29 cellular contexts compared by ENCODE assay signal in the genomic region with DNA sequence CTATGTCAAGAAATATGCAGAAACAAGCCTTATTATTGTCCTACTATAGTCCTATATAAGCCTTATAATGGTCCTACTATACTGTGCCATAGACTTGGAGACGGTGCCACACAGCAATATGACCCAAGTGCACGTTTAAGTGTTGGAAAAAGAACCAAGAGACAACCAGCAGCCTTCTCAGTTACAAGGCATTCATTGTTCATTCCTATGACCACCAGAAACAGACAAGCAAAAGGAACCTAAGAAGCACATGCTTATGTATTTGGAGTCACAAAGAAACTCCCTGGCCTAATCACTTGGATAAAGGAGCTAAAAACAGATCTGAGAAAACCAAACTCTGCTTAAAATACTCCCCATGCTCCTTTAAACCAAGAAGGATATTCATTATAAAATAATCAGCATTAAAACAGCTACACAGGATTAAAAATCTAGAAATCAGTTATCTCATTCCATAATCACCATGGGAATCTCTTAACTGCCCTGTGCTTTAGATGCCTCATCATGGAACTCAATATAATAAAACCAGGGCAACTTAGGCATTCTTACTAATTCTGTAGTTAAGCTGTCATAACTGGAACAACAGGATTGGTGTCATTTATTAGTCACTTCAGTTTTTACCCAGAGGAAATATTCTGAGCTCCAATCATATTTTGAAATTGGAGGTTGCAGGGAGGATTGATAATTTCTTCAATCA. TPM values are rescaled to one million over a fixed set of nuclear protein-coding genes. Genes with fewer than 3 reads are reported as not detected.
DNase-seq lines count a peak whose midpoint lies in the region; ATAC-seq lines count a peak whose summit lies in the region.
"Had no signal": no experiment of that assay in that cellular context is flagged by ENCODE, and none has a peak within 500 bp of the region (broad histone marks: within the 10 kb centered on the region; RNA-seq: fewer than 3 reads in every experiment).

No MANE protein-coding gene starts in this region.

- DNase-seq in NCI-H69 (lab: John Stamatoyannopoulos, UW) = peak; percentile 22
- DNase-seq in foreskin melanocyte = peak; percentile 61
- DNase-seq in substantia nigra (lab: John Stamatoyannopoulos, UW) = peak in 1 of 49 donors; percentile 27
- no peak for DNase-seq in activated CD4-positive, alpha-beta T cell treated with anti-CD3 and anti-CD28 coated beads, Interleukin-2, amount 10 ng/mL, durations not matched to agents 7 days and 5 days
- no peak for DNase-seq in NCI-H524 treated with DMSO at 0.1 percent for 48 hours (lab: John Stamatoyannopoulos, UW)
- DNase-seq: activated CD4-positive, alpha-beta T cell treated with anti-CD3 and anti-CD28 coated beads for 36 hours; amygdala; DMS79 treated with DMSO at 0.1 percent for 48 hours; effector CD8-positive, alpha-beta T cell; midbrain; naive thymus-derived CD4-positive, alpha-beta T cell; NCI-H1105; NCI-H1930; NCI-H226; psoas muscle; SIG-M5; sigmoid colon; stimulated activated CD4-positive, alpha-beta T cell treated with anti-CD3 and anti-CD28 coated beads, Interleukin-4, amount 100 ng/mL, for 24 hours; SW 1271; upper lobe of left lung had no signal

- no peaks in the 10 kb centered on the region for H3K4me1 Mint-ChIP-seq in activated T-helper 17 cell treated with anti-CD3 and anti-CD28 coated beads, Interleukin-2, amount 50 U/mL, for 72 hours
- peaks cover 2% of the 10 kb centered on the region for H3K4me1 Mint-ChIP-seq in activated CD4-positive, alpha-beta T cell treated with anti-CD3 and anti-CD28 coated beads, Interleukin-2, amount 10 ng/mL, durations not matched to agents 7 days and 5 days
- H3K4me1 Mint-ChIP-seq: activated CD4-positive, alpha-beta T cell treated with anti-CD3 and anti-CD28 coated beads for 36 hours had no signal

- no peaks in the 10 kb centered on the region for H3K36me3 Mint-ChIP-seq in activated T-helper 17 cell treated with anti-CD3 and anti-CD28 coated beads, Interleukin-2, amount 50 U/mL, for 72 hours (ENCODE audit: low read depth)
- no peaks in the 10 kb centered on the region for H3K36me3 Mint-ChIP-seq in activated CD4-positive, alpha-beta T cell treated with anti-CD3 and anti-CD28 coated beads, Interleukin-2, amount 10 ng/mL, durations not matched to agents 7 days and 5 days (ENCODE audit: low read depth)
- H3K36me3 Mint-ChIP-seq: activated naive CD4-positive, alpha-beta T cell treated with anti-CD3 and anti-CD28 coated beads, Interleukin-2, amount 50 U/mL, for 72 hours; naive thymus-derived CD4-positive, alpha-beta T cell had no signal

- ATAC-seq in activated T-helper 17 cell treated with anti-CD3 and anti-CD28 coated beads, Interleukin-2, amount 50 U/mL, for 72 hours (replicated peaks) = peak; percentile 56
- no peak for ATAC-seq in HG02973 (IDR thresholded peaks at IDR 0.05; ENCODE audit: unreplicated experiment)
- ATAC-seq: activated CD4-positive, alpha-beta T cell treated with anti-CD3 and anti-CD28 coated beads for 36 hours; GM23338; Panc1; psoas muscle had no signal

- peaks cover 30% of the 10 kb centered on the region for H3K27me3 Mint-ChIP-seq in activated T-helper 17 cell treated with anti-CD3 and anti-CD28 coated beads, Interleukin-2, amount 50 U/mL, for 72 hours
- peaks cover 70% of the 10 kb centered on the region for H3K27me3 Mint-ChIP-seq in activated CD4-positive, alpha-beta T cell treated with anti-CD3 and anti-CD28 coated beads, Interleukin-2, amount 10 ng/mL, durations not matched to agents 7 days and 5 days

- POLR2A ChIA-PET in activated CD4-positive, alpha-beta T cell treated with anti-CD3 and anti-CD28 coated beads, Interleukin-2, amount 10 ng/mL, durations not matched to agents 7 days and 5 days (lab: Charles Lee) = no interaction called here

- H3K9me3 Mint-ChIP-seq in activated T-helper 17 cell treated with anti-CD3 and anti-CD28 coated beads, Interleukin-2, amount 50 U/mL, for 72 hours = no peaks in the 10 kb centered on the region
- no peaks in the 10 kb centered on the region for H3K9me3 Mint-ChIP-seq in activated CD4-positive, alpha-beta T cell treated with anti-CD3 and anti-CD28 coated beads, Interleukin-2, amount 10 ng/mL, durations not matched to agents 7 days and 5 days
- H3K9me3 Mint-ChIP-seq: activated naive CD4-positive, alpha-beta T cell treated with anti-CD3 and anti-CD28 coated beads, Interleukin-2, amount 50 U/mL, for 72 hours; GM23338 had no signal

- no peak overlapping the region for H3K4me3 Mint-ChIP-seq in activated T-helper 17 cell treated with anti-CD3 and anti-CD28 coated beads, Interleukin-2, amount 50 U/mL, for 72 hours
- no peak overlapping the region for H3K4me3 Mint-ChIP-seq in activated CD4-positive, alpha-beta T cell treated with anti-CD3 and anti-CD28 coated beads, Interleukin-2, amount 10 ng/mL, durations not matched to agents 7 days and 5 days
- H3K4me3 Mint-ChIP-seq: activated CD4-positive, alpha-beta T cell treated with anti-CD3 and anti-CD28 coated beads for 36 hours; GM23338; naive thymus-derived CD4-positive, alpha-beta T cell had no signal

- CTCF ChIA-PET in activated CD4-positive, alpha-beta T cell treated with anti-CD3 and anti-CD28 coated beads, Interleukin-2, amount 10 ng/mL, durations not matched to agents 7 days and 5 days (lab: Charles Lee) = interaction anchor here (1.1 to 1.2 kb wide), 2 partner anchors 20 to 961 kb away, joined by 3 read pairs; partner anchors contain the start of gene TSEN15

- peak overlapping the region; percentile 60 for H3K27ac ChIP-seq in substantia nigra (ENCODE audit: low read depth, low read length, poor library complexity, severe bottlenecking)
- H3K27ac ChIP-seq: breast epithelium, C4-2B, epithelial cell of prostate, psoas muscle, sigmoid colon, upper lobe of left lung, VCaP had no signal

- H3K27ac Mint-ChIP-seq in activated T-helper 17 cell treated with anti-CD3 and anti-CD28 coated beads, Interleukin-2, amount 50 U/mL, for 72 hours = no peak overlapping the region
- no peak overlapping the region for H3K27ac Mint-ChIP-seq in activated CD4-positive, alpha-beta T cell treated with anti-CD3 and anti-CD28 coated beads, Interleukin-2, amount 10 ng/mL, durations not matched to agents 7 days and 5 days
- H3K27ac Mint-ChIP-seq: activated CD4-positive, alpha-beta T cell treated with anti-CD3 and anti-CD28 coated beads for 36 hours; activated naive CD4-positive, alpha-beta T cell treated with anti-CD3 and anti-CD28 coated beads, Interleukin-2, amount 50 U/mL, for 72 hours; GM23338; naive thymus-derived CD4-positive, alpha-beta T cell had no signal

RNA-seq across cellular contexts. Expression of gene COLGALT2, which starts 6.9 kb away (rescaled TPM):
- total RNA-seq in activated T-helper 17 cell treated with anti-CD3 and anti-CD28 coated beads, Interleukin-2, amount 50 U/mL, for 72 hours = 1 to 10 TPM in 1 of 2 donors, under 1 TPM in 1; 0.35 to 1.5 TPM
- total RNA-seq in activated CD4-positive, alpha-beta T cell treated with anti-CD3 and anti-CD28 coated beads, Interleukin-2, amount 10 ng/mL, durations not matched to agents 7 days and 5 days = under 1 TPM; 0.35 to 0.37 TPM

RNA-seq across cellular contexts. Expression of gene TSEN15, which starts 20.9 kb away (rescaled TPM):
- total RNA-seq in activated T-helper 17 cell treated with anti-CD3 and anti-CD28 coated beads, Interleukin-2, amount 50 U/mL, for 72 hours = 10 to 100 TPM in 1 of 2 donors, 1 to 10 TPM in 1; 8.0 to 20.9 TPM
- 10 to 100 TPM; 44.1 to 48.9 TPM for total RNA-seq in activated CD4-positive, alpha-beta T cell treated with anti-CD3 and anti-CD28 coated beads, Interleukin-2, amount 10 ng/mL, durations not matched to agents 7 days and 5 days

Comparison
In these comparisons a context has a peak if more than half of its experiments do, and no peak if none do; other contexts are left out.
1. DNase-seq: peak in NCI-H69 (single experiment) and foreskin melanocyte (single experiment); none in activated CD4-positive, alpha-beta T cell treated with anti-CD3 and anti-CD28 coated beads, Interleukin-2, amount 10 ng/mL, durations not matched to agents 7 days and 5 days (single experiment) and NCI-H524 treated with DMSO at 0.1 percent for 48 hours (single experiment).